ENCODE assay signal across 10 cellular contexts in the genomic region with DNA sequence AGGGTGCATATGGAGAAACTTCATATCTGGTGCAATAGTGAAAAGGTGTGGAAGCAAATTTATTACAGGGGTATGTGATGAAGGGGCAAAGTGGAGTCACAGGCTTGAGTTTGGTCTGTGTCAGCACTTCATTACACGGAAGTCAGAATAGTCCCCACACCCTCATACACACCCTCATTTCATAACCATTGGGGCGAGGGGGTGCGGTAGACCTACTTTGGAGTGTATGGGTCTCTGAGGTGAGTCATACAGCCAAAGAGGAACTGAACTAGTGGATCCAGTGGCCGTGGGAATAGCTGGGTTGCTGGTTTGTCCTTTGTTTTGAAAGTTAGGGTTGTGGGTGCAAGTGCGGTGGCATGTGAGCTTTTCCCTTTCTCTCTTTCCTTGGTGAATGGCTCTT. TPM values are rescaled to one million over a fixed set of nuclear protein-coding genes. Genes with fewer than 3 reads are reported as not detected.
DNase-seq lines count a peak whose midpoint lies in the region; ATAC-seq and TF ChIP-seq lines count a peak whose summit lies in the region.
"Had no signal": no experiment of that assay in that cellular context is flagged by ENCODE, and none has a peak within 500 bp of the region (broad histone marks: within the 10 kb centered on the region; RNA-seq: fewer than 3 reads in every experiment).

No MANE protein-coding gene starts in this region.

- H3K9me3 ChIP-seq in stomach: no peaks in the 10 kb centered on the region
- H3K9me3 ChIP-seq: SK-N-SH had no signal

- peak overlapping the region in 2 of 5 donors; percentile 10 to 44 for H3K27ac ChIP-seq in stomach

- no peak overlapping the region for H3K4me3 Mint-ChIP-seq in activated naive CD4-positive, alpha-beta T cell treated with anti-CD3 and anti-CD28 coated beads, Interleukin-2, amount 50 U/mL, for 24 hours
- H3K4me3 Mint-ChIP-seq in activated naive CD4-positive, alpha-beta T cell treated with anti-CD3 and anti-CD28 coated beads for 36 hours: no peak overlapping the region
- H3K4me3 Mint-ChIP-seq: stimulated activated naive CD8-positive, alpha-beta T cell treated with anti-CD3 and anti-CD28 coated beads, Interleukin-15, Interleukin-2, amounts not matched to agents 100 ng/mL and 50 ng/mL, for 24 hours had no signal

- H3K4me1 ChIP-seq in stomach: peaks cover 43 to 78% (median 61%) of the 10 kb centered on the region in 4 donors

- TF ChIP-seq POLR2A in stomach (IDR thresholded peaks at IDR 0.05): no peak

- no peaks in the 10 kb centered on the region for H3K9me3 Mint-ChIP-seq in activated naive CD4-positive, alpha-beta T cell treated with anti-CD3 and anti-CD28 coated beads, Interleukin-2, amount 50 U/mL, for 24 hours
- H3K9me3 Mint-ChIP-seq in activated naive CD4-positive, alpha-beta T cell treated with anti-CD3 and anti-CD28 coated beads for 36 hours: no peaks in the 10 kb centered on the region
- H3K9me3 Mint-ChIP-seq: stimulated activated naive CD8-positive, alpha-beta T cell treated with anti-CD3 and anti-CD28 coated beads, Interleukin-15, Interleukin-2, amounts not matched to agents 100 ng/mL and 50 ng/mL, for 24 hours had no signal

- WGBS in stomach, 5 donors: 57 to 81% (median 66%) methylated on average over 5 of the region's 5 CpGs

- peaks cover 0 to 5% (median 4%) of the 10 kb centered on the region in 4 donors for H3K36me3 ChIP-seq in stomach

- H3K36me3 Mint-ChIP-seq in activated naive CD4-positive, alpha-beta T cell treated with anti-CD3 and anti-CD28 coated beads, Interleukin-2, amount 50 U/mL, for 24 hours: peaks cover 2% of the 10 kb centered on the region
- H3K36me3 Mint-ChIP-seq in activated naive CD4-positive, alpha-beta T cell treated with anti-CD3 and anti-CD28 coated beads for 36 hours (ENCODE audit: low read depth): peaks cover 5% of the 10 kb centered on the region

- DNase-seq in activated naive CD4-positive, alpha-beta T cell treated with anti-CD3 and anti-CD28 coated beads for 36 hours: no peak
- peak; percentile 75 for DNase-seq in SW480 (ENCODE audit: low spot score)
- DNase-seq in left cardiac atrium: peak; percentile 40
- peak; percentile 28 for DNase-seq in stomach
- DNase-seq in NCI-H187 treated with DMSO at 0.1 percent for 48 hours (lab: John Stamatoyannopoulos, UW): no peak
- DNase-seq in COLO668 (lab: John Stamatoyannopoulos, UW; ENCODE audit: unreplicated experiment): no peak
- DNase-seq: SK-N-SH had no signal

- peaks cover 63% of the 10 kb centered on the region for H3K4me1 Mint-ChIP-seq in activated naive CD4-positive, alpha-beta T cell treated with anti-CD3 and anti-CD28 coated beads, Interleukin-2, amount 50 U/mL, for 24 hours
- H3K4me1 Mint-ChIP-seq in activated naive CD4-positive, alpha-beta T cell treated with anti-CD3 and anti-CD28 coated beads for 36 hours (ENCODE audit: low read depth): peaks cover 58% of the 10 kb centered on the region

- intact Hi-C loops in activated naive CD4-positive, alpha-beta T cell treated with anti-CD3 and anti-CD28 coated beads for 36 hours (cut with micrococcal nuclease): no loop called here
- intact Hi-C loops in left cardiac atrium (cut with DNase I) (no loop called here), stomach (cut with DNase I; ENCODE audit: low total_unique reads) (no loop called here)

- peak in 1 of 2 donors; percentile 29 for ATAC-seq in left cardiac atrium
- no peak for ATAC-seq in GM19463 (IDR thresholded peaks at IDR 0.05; ENCODE audit: unreplicated experiment)

- H3K27me3 ChIP-seq in stomach: no peaks in the 10 kb centered on the region

- H3K4me3 ChIP-seq in stomach: no peak overlapping the region

- peak overlapping the region; percentile 53 for H3K27ac Mint-ChIP-seq in activated naive CD4-positive, alpha-beta T cell treated with anti-CD3 and anti-CD28 coated beads, Interleukin-2, amount 50 U/mL, for 24 hours
- H3K27ac Mint-ChIP-seq in activated naive CD4-positive, alpha-beta T cell treated with anti-CD3 and anti-CD28 coated beads for 36 hours: no peak overlapping the region

- no peak for TF ChIP-seq EP300 in stomach (IDR thresholded peaks at IDR 0.05)

- no peak for TF ChIP-seq CTCF in stomach (IDR thresholded peaks at IDR 0.05)

- no peaks in the 10 kb centered on the region for H3K27me3 Mint-ChIP-seq in activated naive CD4-positive, alpha-beta T cell treated with anti-CD3 and anti-CD28 coated beads, Interleukin-2, amount 50 U/mL, for 24 hours
- H3K27me3 Mint-ChIP-seq in activated naive CD4-positive, alpha-beta T cell treated with anti-CD3 and anti-CD28 coated beads for 36 hours (ENCODE audit: low read depth): no peaks in the 10 kb centered on the region
- H3K27me3 Mint-ChIP-seq: stimulated activated naive CD8-positive, alpha-beta T cell treated with anti-CD3 and anti-CD28 coated beads, Interleukin-15, Interleukin-2, amounts not matched to agents 100 ng/mL and 50 ng/mL, for 24 hours had no signal

- CTCF ChIA-PET in activated naive CD4-positive, alpha-beta T cell treated with anti-CD3 and anti-CD28 coated beads for 36 hours (lab: Charles Lee): no interaction called here

RNA-seq across cellular contexts. Expression of a gene that starts 3.3 kb away (rescaled TPM):
- 10 to 100 TPM; 37.9 to 39.1 TPM for total RNA-seq in activated naive CD4-positive, alpha-beta T cell treated with anti-CD3 and anti-CD28 coated beads for 36 hours
- total RNA-seq in left cardiac atrium (10 to 100 TPM; 31.2 to 37.8 TPM), stomach (10 to 100 TPM; 20.6 to 50.8 (median 27.7) TPM)
- 10 to 100 TPM in 2 of 3 donors, 1 to 10 TPM in 1; 6.7 to 22.5 (median 13.1) TPM for polyA plus RNA-seq in stomach

Comparison
In these comparisons a context has a peak if more than half of its experiments do, and no peak if none do; other contexts are left out.
1. DNase-seq: peak in SW480 (single experiment), left cardiac atrium (single experiment) and stomach (single experiment); none in activated naive CD4-positive, alpha-beta T cell treated with anti-CD3 and anti-CD28 coated beads for 36 hours (single experiment), NCI-H187 treated with DMSO at 0.1 percent for 48 hours (single experiment) and COLO668 (single experiment).